In the genomic region with DNA sequence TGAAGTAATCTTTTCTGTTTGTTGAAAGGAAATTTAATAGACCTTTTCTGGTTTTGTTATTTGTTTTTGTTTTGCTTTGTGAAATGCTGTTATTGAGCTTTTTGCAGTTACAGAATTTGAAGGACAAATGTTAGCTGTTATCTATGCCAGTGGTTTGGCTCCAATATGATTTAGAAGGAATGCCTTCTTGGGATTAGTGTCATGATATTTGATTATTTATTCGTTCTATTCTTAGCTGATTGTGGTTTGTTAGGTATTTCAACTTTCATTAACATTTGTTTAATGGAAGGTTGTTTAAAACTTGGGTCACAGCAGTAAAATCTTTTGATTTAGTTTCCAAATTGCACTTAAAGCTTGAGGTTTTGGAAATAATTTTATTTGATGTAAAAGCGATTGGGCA, we compare ENCODE assay signal across 25 cellular contexts. TPM values are rescaled to one million over a fixed set of nuclear protein-coding genes. Genes with fewer than 3 reads are reported as not detected.
DNase-seq lines count a peak whose midpoint lies in the region; ATAC-seq, FAIRE-seq and TF ChIP-seq lines count a peak whose summit lies in the region.
"Had no signal": no experiment of that assay in that cellular context is flagged by ENCODE, and none has a peak within 500 bp of the region (broad histone marks: within the 10 kb centered on the region; RNA-seq: fewer than 3 reads in every experiment).

No MANE protein-coding gene starts in this region.

- POLR2A ChIA-PET in SK-N-SH (lab: Yijun Ruan, JAX), result no interaction called here

- H3K79me2 ChIP-seq in SK-N-SH (ENCODE audit: insufficient read depth), result peaks cover 90% of the 10 kb centered on the region

- CTCF ChIA-PET in SK-N-SH (lab: Yijun Ruan, JAX), result interaction anchor here (0.9 to 1.6 kb wide), 2 partner anchors 22 to 528 kb away, joined by 3 read pairs; no protein-coding TSS in a partner anchor

- H3K4me1 ChIP-seq in SK-N-SH (ENCODE audit: control insufficient read depth in 1 of 2, insufficient read depth in 2 of 2, low read depth in 1 of 2, low read length in 1 of 2) (peaks cover 21 to 38% of the 10 kb centered on the region in 2 experiments), suprapubic skin (peaks cover 11% of the 10 kb centered on the region)
- H3K4me1 ChIP-seq: foreskin keratinocyte had no signal

- H3K9me3 ChIP-seq in SK-N-SH, result no peaks in the 10 kb centered on the region
- H3K9me3 ChIP-seq in suprapubic skin, result no peaks in the 10 kb centered on the region
- H3K9me3 ChIP-seq: psoas muscle, SJCRH30 had no signal

- H3F3A ChIP-seq in SK-N-SH (replicated peaks; ENCODE audit: insufficient read depth), result peaks cover 13% of the 10 kb centered on the region

- peaks cover 55% of the 10 kb centered on the region; the same call in 1 of the 2 replicates for H4K20me1 ChIP-seq in SK-N-SH (ENCODE audit: insufficient read depth)

- H3K36me3 ChIP-seq in SK-N-SH (replicated peaks in 1 of 2; ENCODE audit: control insufficient read depth in 1 of 2, insufficient read depth in 2 of 2, low read length in 1 of 2), result peaks cover 4 to 9% of the 10 kb centered on the region in 2 experiments
- no peaks in the 10 kb centered on the region for H3K36me3 ChIP-seq in suprapubic skin
- H3K36me3 ChIP-seq: SJCRH30 had no signal

- DNase-seq in SK-N-SH, result no peak
- peak; percentile 61 for DNase-seq in choroid plexus epithelial cell (ENCODE audit: low read depth)
- DNase-seq in superior temporal gyrus (ENCODE audit: extremely low spot score), result peak; percentile 10
- no peak for DNase-seq in suprapubic skin (ENCODE audit: low spot score in 2 of 2)
- no peak for DNase-seq in ACHN
- no peak for DNase-seq in activated naive CD4-positive, alpha-beta T cell treated with Interleukin-2 at 50 U/mL for 16 hours
- DNase-seq: activated CD4-positive, alpha-beta T cell treated with anti-CD3 and anti-CD28 coated beads, Interleukin-2, amount 50 U/mL, for 48 hours; aorta; DMS79 treated with DMSO at 0.1 percent for 48 hours; endodermal cell; foreskin keratinocyte; GOT3; KG1; natural killer cell; NCI-H1694; NCI-H2227 treated with DMSO at 0.1 percent for 48 hours; psoas muscle; stimulated activated CD4-positive, alpha-beta T cell treated with anti-CD3 and anti-CD28 coated beads, Interleukin-4, amount 100 ng/mL, for 1 hour; stimulated activated naive CD8-positive, alpha-beta T cell treated with anti-CD3 and anti-CD28 coated beads, Interleukin-15, amount 100 ng/mL, for 72 hours had no signal

- WGBS in SK-N-SH (ENCODE audit: low lambda C conversion rate), result 78% methylated on average over 2 of the region's 2 CpGs
- 43% methylated on average over 2 of the region's 2 CpGs for WGBS in suprapubic skin

- in situ Hi-C loops in ACHN (cut with HindIII; ENCODE audit: low pct_ligation_motif_present, low pct_unique_long_range_greater_than_20kb, low sequenced_read_pairs), result no loop called here

- no peaks in the 10 kb centered on the region; the same call in 1 of the 2 replicates for H3K9me2 ChIP-seq in SK-N-SH

- no peak for TF ChIP-seq POLR2A in suprapubic skin (IDR thresholded peaks at IDR 0.05)

- no peak overlapping the region for H2AFZ ChIP-seq in SK-N-SH (ENCODE audit: low read depth)

- peak; percentile 9 for FAIRE-seq in islet of Langerhans (lab: Jason Lieb, UNC)
- FAIRE-seq: colon had no signal

- TF ChIP-seq CTCF in SK-N-SH (IDR thresholded peaks at IDR 0.05) (no peak), choroid plexus epithelial cell (conservative IDR thresholded peaks at IDR 0.05; ENCODE audit: low read depth, low read length) (no peak), suprapubic skin (IDR thresholded peaks at IDR 0.05) (no peak)

- TF ChIP-seq RAD21 in SK-N-SH (IDR thresholded peaks at IDR 0.05; ENCODE audit: low read length), result no peak

- no peak overlapping the region for H3K4me3 ChIP-seq in SK-N-SH (ENCODE audit: low read depth in 2 of 2, low read length in 1 of 2)
- H3K4me3 ChIP-seq in choroid plexus epithelial cell (ENCODE audit: low read depth, low read length), result no peak overlapping the region
- H3K4me3 ChIP-seq in suprapubic skin, result no peak overlapping the region
- H3K4me3 ChIP-seq: psoas muscle, SJCRH30 had no signal

- no peak overlapping the region for H3K9ac ChIP-seq in SK-N-SH

- no peaks in the 10 kb centered on the region for H3K27me3 ChIP-seq in SK-N-SH (ENCODE audit: insufficient read depth)
- H3K27me3 ChIP-seq in suprapubic skin, result no peaks in the 10 kb centered on the region
- H3K27me3 ChIP-seq: foreskin keratinocyte, SJCRH30 had no signal

- no peak overlapping the region for H3K4me2 ChIP-seq in SK-N-SH

- TF ChIP-seq EP300 in SK-N-SH (IDR thresholded peaks at IDR 0.05; ENCODE audit: borderline replicate concordance in 1 of 2, low read depth in 1 of 2, low read length in 1 of 2) (no peak), suprapubic skin (IDR thresholded peaks at IDR 0.05) (no peak)

- no peak for ATAC-seq in SK-N-SH treated with all-trans-retinoic acid at 6 μM for 48 hours
- ATAC-seq: foreskin keratinocyte; natural killer cell; stimulated activated naive CD8-positive, alpha-beta T cell treated with anti-CD3 and anti-CD28 coated beads, Interleukin-15, amount 100 ng/mL, for 72 hours had no signal

- no peak overlapping the region for H3K27ac ChIP-seq in SK-N-SH (ENCODE audit: low read depth in 2 of 2, low read length in 1 of 2)
- no peak overlapping the region for H3K27ac ChIP-seq in suprapubic skin
- H3K27ac ChIP-seq: 22Rv1, foreskin keratinocyte, psoas muscle, SJCRH30 had no signal

TF ChIP-seq in SK-N-SH treated with all-trans-retinoic acid at 6 μM for 48 hours, 23 proteins besides CTCF, POLR2A, EP300 and RAD21:
- TF ChIP-seq PPARA (CRISPR knock-in tag; IDR thresholded peaks at IDR 0.05; ENCODE audit: borderline replicate concordance) (no peak), ZC3H10 (CRISPR knock-in tag; IDR thresholded peaks at IDR 0.05) (0 out of 2 replicates have a peak, but pooled peaks have one; percentile 8), ISL1 (CRISPR knock-in tag; IDR thresholded peaks at IDR 0.05) (peak; percentile 48)
TF ChIP-seq in SK-N-SH treated with all-trans-retinoic acid at 6 μM for 48 hours: peak in this region for 2.

TF ChIP-seq in SK-N-SH, 30 proteins besides CTCF, POLR2A, EP300 and RAD21:
- TF ChIP-seq ELF1 (IDR thresholded peaks at IDR 0.05) (no peak), EZH2phosphoT487 (IDR thresholded peaks at IDR 0.05; ENCODE audit: borderline replicate concordance, low read depth) (no peak), YY1 (IDR thresholded peaks at IDR 0.05; ENCODE audit: low read depth) (no peak), RCOR1 (IDR thresholded peaks at IDR 0.05; ENCODE audit: low read length) (no peak)
- TF ChIP-seq, protein P1, sequence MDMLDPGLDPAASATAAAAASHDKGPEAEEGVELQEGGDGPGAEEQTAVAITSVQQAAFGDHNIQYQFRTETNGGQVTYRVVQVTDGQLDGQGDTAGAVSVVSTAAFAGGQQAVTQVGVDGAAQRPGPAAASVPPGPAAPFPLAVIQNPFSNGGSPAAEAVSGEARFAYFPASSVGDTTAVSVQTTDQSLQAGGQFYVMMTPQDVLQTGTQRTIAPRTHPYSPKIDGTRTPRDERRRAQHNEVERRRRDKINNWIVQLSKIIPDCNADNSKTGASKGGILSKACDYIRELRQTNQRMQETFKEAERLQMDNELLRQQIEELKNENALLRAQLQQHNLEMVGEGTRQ (IDR thresholded peaks at IDR 0.05; ENCODE audit: borderline replicate concordance, low read depth, low read length), result no peak

RNA-seq across cellular contexts. Expression of a gene that starts 33.5 kb away (rescaled TPM):
- 40.3 and 52.4 TPM in 2 replicates for polyA plus RNA-seq in SK-N-SH (2012; rRNA removed)
- polyA plus RNA-seq in SK-N-SH (2012; cell fraction: cytosol; rRNA removed), result 42.5 and 50.3 TPM in 2 replicates
- 29.1 and 92.1 TPM in 2 replicates for polyA plus RNA-seq in SK-N-SH (2012; cell fraction: nucleus; rRNA removed)
- total RNA-seq in suprapubic skin, result 10 to 100 TPM; 40.7 to 53.4 (median 44.2) TPM
- total RNA-seq: natural killer cell; T-helper 2 cell treated with Interferon-gamma antibody and Interleukin-4, amounts not matched to agents 100 ng/mL and 5 ng/mL, for 36 hours had no signal

Comparison
In these comparisons a context has a peak if more than half of its experiments do, and no peak if none do; other contexts are left out.
1. DNase-seq: peak in choroid plexus epithelial cell (single experiment) and superior temporal gyrus (single experiment); none in SK-N-SH (single experiment), suprapubic skin (0 of 2), ACHN (single experiment) and activated naive CD4-positive, alpha-beta T cell treated with Interleukin-2 at 50 U/mL for 16 hours (single experiment).